ENCODE assay signal across 12 cellular contexts in the genomic region with DNA sequence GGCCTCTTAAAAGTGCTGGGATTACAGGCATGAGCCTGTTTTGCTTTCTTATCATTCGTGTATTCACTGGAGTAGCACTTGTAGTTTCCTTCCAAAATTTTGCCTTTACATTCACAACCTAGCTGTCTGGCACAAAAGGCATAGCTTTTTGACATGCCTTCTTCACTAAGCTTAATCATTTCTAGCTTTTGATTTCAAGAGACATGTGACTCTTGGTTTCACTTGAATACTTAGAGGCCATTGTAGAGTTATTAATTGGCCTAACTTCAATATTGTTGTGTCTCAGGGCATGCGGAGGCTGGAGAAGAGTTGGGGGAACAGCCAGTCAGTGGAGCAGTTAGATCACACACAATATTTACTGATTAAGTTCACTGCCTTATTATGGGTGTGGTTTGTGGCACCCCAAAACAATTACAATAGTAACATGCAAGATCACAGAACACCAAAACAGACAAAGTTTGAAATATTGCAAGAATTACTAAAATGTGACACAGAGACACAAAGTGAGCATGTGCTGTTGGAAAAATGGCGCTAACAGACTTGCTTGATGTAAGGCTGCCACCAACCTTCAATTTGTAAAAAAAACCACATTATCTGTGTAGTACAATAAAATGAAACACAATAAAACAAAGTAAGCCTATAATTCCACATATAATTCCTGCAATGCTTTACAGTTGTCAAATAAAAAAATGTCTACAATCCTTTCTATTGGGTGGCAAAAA. TPM values are rescaled to one million over a fixed set of nuclear protein-coding genes. Genes with fewer than 3 reads are reported as not detected.
DNase-seq lines count a peak whose midpoint lies in the region; ATAC-seq and TF ChIP-seq lines count a peak whose summit lies in the region.
"Had no signal": no experiment of that assay in that cellular context is flagged by ENCODE, and none has a peak within 500 bp of the region (broad histone marks: within the 10 kb centered on the region; RNA-seq: fewer than 3 reads in every experiment).

No MANE protein-coding gene starts in this region.

- H3K27ac Mint-ChIP-seq in natural killer cell = peak overlapping the region; percentile 11 to 19

- intact Hi-C loops in natural killer cell (cut with micrococcal nuclease) = no loop called here

- H3K4me3 Mint-ChIP-seq in natural killer cell = no peak overlapping the region

- H3K36me3 Mint-ChIP-seq in natural killer cell = no peaks in the 10 kb centered on the region

- no peaks in the 10 kb centered on the region for H3K27me3 Mint-ChIP-seq in natural killer cell (ENCODE audit: low read depth in 2 of 2)

- ATAC-seq in GM18868 (IDR thresholded peaks at IDR 0.05; ENCODE audit: unreplicated experiment) (peak; percentile 60), GM21529 (IDR thresholded peaks at IDR 0.05; ENCODE audit: unreplicated experiment) (peak; percentile 63), HG03342 (IDR thresholded peaks at IDR 0.05; ENCODE audit: unreplicated experiment) (peak; percentile 50), natural killer cell (no peak), HG02840 (IDR thresholded peaks at IDR 0.05; ENCODE audit: low FRiP score, unreplicated experiment) (no peak)
- ATAC-seq: foreskin keratinocyte had no signal

- DNase-seq in natural killer cell = no peak
- no peak for DNase-seq in erythroblast (lab: John Stamatoyannopoulos, UW)
- DNase-seq in iPS-NIHi7 (ENCODE audit: extremely low spot score) = no peak
- DNase-seq: activated CD4-positive, alpha-beta T cell treated with anti-CD3 and anti-CD28 coated beads for 4 hours; foreskin keratinocyte; ovary; Right ventricle myocardium superior; stimulated activated CD4-positive, alpha-beta T cell treated with anti-CD3 and anti-CD28 coated beads, Interleukin-4, amount 100 ng/mL, for 4 hours had no signal

- no peaks in the 10 kb centered on the region for H3K9me3 Mint-ChIP-seq in natural killer cell

- no peak for TF ChIP-seq POLR2A in erythroblast (IDR thresholded peaks at IDR 0.05; ENCODE audit: low read length)

- H3K4me1 Mint-ChIP-seq in natural killer cell = peaks cover 32 to 63% of the 10 kb centered on the region in 2 donors

- no peak for TF ChIP-seq CTCF in natural killer cell (IDR thresholded peaks at IDR 0.05)

RNA-seq across cellular contexts. Expression of gene BRAF, which starts 43.1 kb away (rescaled TPM):
- total RNA-seq in natural killer cell = 10 to 100 TPM; 54.3 to 67.7 (median 64.1) TPM

Comparison
In these comparisons a context has a peak if more than half of its experiments do, and no peak if none do; other contexts are left out.
1. ATAC-seq: peak in GM18868 (single experiment), GM21529 (single experiment) and HG03342 (single experiment); none in natural killer cell (0 of 3) and HG02840 (single experiment).